ENCODE assay signal across 1 cellular context in genomic region chr16:14562691-14563491, GRCh38.
TF ChIP-seq lines count a peak whose summit lies in the region.

No MANE protein-coding gene starts in this region.

TF ChIP-seq in HepG2, 621 proteins besides CTCF, POLR2A, EP300 and RAD21 (continued from another document and continues in another):
- TF ChIP-seq ZSCAN5A (CRISPR knock-in tag; IDR thresholded peaks at IDR 0.05; ENCODE audit: borderline replicate concordance) (peak; percentile 75; the same call in 1 of the 2 replicates), MXD1 (CRISPR knock-in tag; IDR thresholded peaks at IDR 0.05) (no peak), ZFAT (CRISPR knock-in tag; conservative IDR thresholded peaks at IDR 0.05) (no peak), FOSL2 (CRISPR knock-in tag; IDR thresholded peaks at IDR 0.05) (peak; percentile 72), KAT8 (CRISPR knock-in tag; IDR thresholded peaks at IDR 0.05) (peak; percentile 85), ZNF660 (CRISPR knock-in tag; IDR thresholded peaks at IDR 0.05; ENCODE audit: borderline replicate concordance, low read depth) (no peak), POLR2AphosphoS5 (IDR thresholded peaks at IDR 0.05; ENCODE audit: low read depth, low read length) (no peak), THAP7 (CRISPR knock-in tag; IDR thresholded peaks at IDR 0.05) (no peak), RNF219 (CRISPR knock-in tag; IDR thresholded peaks at IDR 0.05) (no peak; the same call in 1 of the 2 replicates), CEBPG (CRISPR knock-in tag; IDR thresholded peaks at IDR 0.05) (peak; percentile 98), FOXO1 (CRISPR knock-in tag; IDR thresholded peaks at IDR 0.05) (peak; percentile 57), SOX13 (IDR thresholded peaks at IDR 0.05) (peak; percentile 91), SOX13 (CRISPR knock-in tag; conservative IDR thresholded peaks at IDR 0.05 in 1 of 2, IDR thresholded peaks at IDR 0.05 in 1 of 2) (peak in 1 of 2 experiments; percentile 99; a peak in 2 of 4 replicates), SP140L (CRISPR knock-in tag; IDR thresholded peaks at IDR 0.05; ENCODE audit: borderline replicate concordance) (peak; percentile 84; the same call in 1 of the 2 replicates), NRL (CRISPR knock-in tag; IDR thresholded peaks at IDR 0.05; ENCODE audit: borderline replicate concordance) (no peak), ATF2 (CRISPR knock-in tag; IDR thresholded peaks at IDR 0.05) (peak; percentile 95), HOXD1 (CRISPR knock-in tag; IDR thresholded peaks at IDR 0.05) (no peak), FOXM1 (CRISPR knock-in tag; IDR thresholded peaks at IDR 0.05) (no peak), MAX (IDR thresholded peaks at IDR 0.05) (no peak), JUN (CRISPR knock-in tag; IDR thresholded peaks at IDR 0.05) (peak; percentile 76; the same call in 1 of the 2 replicates), ZNF260 (CRISPR knock-in tag; IDR thresholded peaks at IDR 0.05; ENCODE audit: borderline replicate concordance, low read depth) (no peak), ZNF234 (CRISPR knock-in tag; conservative IDR thresholded peaks at IDR 0.05) (no peak), ZBTB37 (CRISPR knock-in tag; IDR thresholded peaks at IDR 0.05) (no peak; the same call in 1 of the 2 replicates), ZNF713 (CRISPR knock-in tag; IDR thresholded peaks at IDR 0.05) (no peak), GMEB2 (CRISPR knock-in tag; IDR thresholded peaks at IDR 0.05; ENCODE audit: low read depth) (0 out of 2 replicates have a peak, but pooled peaks have one; percentile 37), BORCS8-MEF2B (CRISPR knock-in tag; IDR thresholded peaks at IDR 0.05) (no peak), KLF15 (CRISPR knock-in tag; IDR thresholded peaks at IDR 0.05; ENCODE audit: borderline replicate concordance) (no peak), ZNF33A (CRISPR knock-in tag; IDR thresholded peaks at IDR 0.05; ENCODE audit: borderline replicate concordance) (no peak), ARID4A (CRISPR knock-in tag; IDR thresholded peaks at IDR 0.05; ENCODE audit: borderline replicate concordance) (no peak; the same call in 1 of the 2 replicates), ZNF7 (CRISPR knock-in tag; IDR thresholded peaks at IDR 0.05) (0 out of 2 replicates have a peak, but pooled peaks have one; percentile 24), ZNF703 (CRISPR knock-in tag; IDR thresholded peaks at IDR 0.05; ENCODE audit: borderline replicate concordance) (no peak), SRY (CRISPR knock-in tag; IDR thresholded peaks at IDR 0.05) (no peak), ZNF629 (CRISPR knock-in tag; conservative IDR thresholded peaks at IDR 0.05) (peak; percentile 95), ZNF776 (CRISPR knock-in tag; IDR thresholded peaks at IDR 0.05) (no peak), HMGXB4 (CRISPR knock-in tag; IDR thresholded peaks at IDR 0.05; ENCODE audit: borderline replicate concordance in 1 of 2, low read depth in 1 of 2) (peak in 1 of 2 experiments; percentile 38; a peak in 1 of 4 replicates), ZNF652 (CRISPR knock-in tag; IDR thresholded peaks at IDR 0.05; ENCODE audit: borderline replicate concordance, low read depth) (peak; percentile 99), ZNF547 (CRISPR knock-in tag; IDR thresholded peaks at IDR 0.05) (no peak), NR3C1 (CRISPR knock-in tag; IDR thresholded peaks at IDR 0.05) (no peak), RARA (CRISPR knock-in tag; IDR thresholded peaks at IDR 0.05) (peak; percentile 67), PCBP1 (IDR thresholded peaks at IDR 0.05; ENCODE audit: borderline replicate concordance, low read depth, low read length) (no peak), SMAD9 (CRISPR knock-in tag; IDR thresholded peaks at IDR 0.05) (no peak), REL (CRISPR knock-in tag; conservative IDR thresholded peaks at IDR 0.05) (no peak), HOXA3 (CRISPR knock-in tag; IDR thresholded peaks at IDR 0.05) (peak; percentile 90), ZNF644 (CRISPR knock-in tag; IDR thresholded peaks at IDR 0.05; ENCODE audit: low read depth) (peak; percentile 92)
